Comparison of ENCODE assay signal across 13 cellular contexts in genomic region chr1:24987875-24988559, GRCh38. TPM values are rescaled to one million over a fixed set of nuclear protein-coding genes. Genes with fewer than 3 reads are reported as not detected.
DNase-seq lines count a peak whose midpoint lies in the region; ATAC-seq and TF ChIP-seq lines count a peak whose summit lies in the region.
"Had no signal": no experiment of that assay in that cellular context is flagged by ENCODE, and none has a peak within 500 bp of the region (broad histone marks: within the 10 kb centered on the region; RNA-seq: fewer than 3 reads in every experiment).

No MANE protein-coding gene starts in this region.

- H3K4me2 ChIP-seq in mammary epithelial cell (ENCODE audit: insufficient read depth, low read depth, low read length), result no peak overlapping the region

- no peaks in the 10 kb centered on the region for H4K20me1 ChIP-seq in mammary epithelial cell (ENCODE audit: insufficient read depth, low read length)

- no peaks in the 10 kb centered on the region for H3K27me3 Mint-ChIP-seq in activated naive CD4-positive, alpha-beta T cell treated with anti-CD3 and anti-CD28 coated beads, Interleukin-2, amount 10 ng/mL, durations not matched to agents 7 days and 5 days
- no peaks in the 10 kb centered on the region for H3K27me3 Mint-ChIP-seq in activated T-helper 17 cell treated with anti-CD3 and anti-CD28 coated beads, Interleukin-2, amount 50 U/mL, for 72 hours
- H3K27me3 Mint-ChIP-seq in stimulated activated naive B cell treated with anti-CD40 and anti-IgM and Interleukin-4, amounts not matched to agents 10 μg/mL and 1 μg/mL and 100 μg/mL, for 72 hours, result peaks cover 0 to 8% of the 10 kb centered on the region in 2 donors

- peak; percentile 42 for DNase-seq in activated naive CD4-positive, alpha-beta T cell treated with anti-CD3 and anti-CD28 coated beads, Interleukin-2, amount 10 ng/mL, durations not matched to agents 7 days and 5 days
- no peak for DNase-seq in activated naive CD4-positive, alpha-beta T cell treated with Interleukin-2 at 50 U/mL for 16 hours
- DNase-seq in stimulated activated naive B cell treated with anti-CD40 and anti-IgM and Interleukin-4, amounts not matched to agents 10 μg/mL and 1 μg/mL and 100 μg/mL, for 72 hours, result peak; percentile 51
- DNase-seq in iPS-NIHi7 (ENCODE audit: extremely low spot score), result no peak
- DNase-seq in UCSD-AML1 (lab: John Stamatoyannopoulos, UW; ENCODE audit: unreplicated experiment), result no peak
- no peak for DNase-seq in mammary epithelial cell
- DNase-seq: activated CD8-positive, alpha-beta memory T cell treated with anti-CD3 and anti-CD28 coated beads for 24 hours; left cardiac atrium; NCI-H1105; NCI-H748 treated with DMSO at 0.1 percent for 48 hours; SJCRH30 had no signal

- no peaks in the 10 kb centered on the region for H3K9me3 ChIP-seq in mammary epithelial cell (replicated peaks; ENCODE audit: insufficient read depth, low read length)

- in situ Hi-C loops in mammary epithelial cell (cut with MboI; ENCODE audit: low sequenced_read_pairs in 2 of 2), result no loop called here

- peaks cover 99% of the 10 kb centered on the region for H3K4me1 Mint-ChIP-seq in activated naive CD4-positive, alpha-beta T cell treated with anti-CD3 and anti-CD28 coated beads, Interleukin-2, amount 10 ng/mL, durations not matched to agents 7 days and 5 days
- peaks cover 70% of the 10 kb centered on the region for H3K4me1 Mint-ChIP-seq in activated T-helper 17 cell treated with anti-CD3 and anti-CD28 coated beads, Interleukin-2, amount 50 U/mL, for 72 hours
- peaks cover 49 to 56% of the 10 kb centered on the region in 2 donors for H3K4me1 Mint-ChIP-seq in stimulated activated naive B cell treated with anti-CD40 and anti-IgM and Interleukin-4, amounts not matched to agents 10 μg/mL and 1 μg/mL and 100 μg/mL, for 72 hours

- dilution Hi-C loops in mammary epithelial cell (cut with HindIII; ENCODE audit: low sequenced_read_pairs), result loop anchor here (5.0 to 10.0 kb wide), 3 partner anchors 54 to 104 kb away; no protein-coding TSS in a partner anchor

- TF ChIP-seq CTCF in mammary epithelial cell (conservative IDR thresholded peaks at IDR 0.05 in 1 of 2, IDR thresholded peaks at IDR 0.05 in 1 of 2; ENCODE audit: extremely low read depth in 1 of 2, insufficient read depth in 1 of 2, low read depth in 1 of 2, low read length in 2 of 2), result no peak

- no peaks in the 10 kb centered on the region for H3K9me3 Mint-ChIP-seq in activated naive CD4-positive, alpha-beta T cell treated with anti-CD3 and anti-CD28 coated beads, Interleukin-2, amount 10 ng/mL, durations not matched to agents 7 days and 5 days
- peaks cover 4% of the 10 kb centered on the region for H3K9me3 Mint-ChIP-seq in activated T-helper 17 cell treated with anti-CD3 and anti-CD28 coated beads, Interleukin-2, amount 50 U/mL, for 72 hours
- H3K9me3 Mint-ChIP-seq in stimulated activated naive B cell treated with anti-CD40 and anti-IgM and Interleukin-4, amounts not matched to agents 10 μg/mL and 1 μg/mL and 100 μg/mL, for 72 hours, result peaks cover 5 to 7% of the 10 kb centered on the region in 2 donors

- H3K36me3 ChIP-seq in mammary epithelial cell (ENCODE audit: insufficient read depth, low read length), result no peaks in the 10 kb centered on the region
- H3K36me3 ChIP-seq: SJCRH30 had no signal

- no peak overlapping the region for H2AFZ ChIP-seq in mammary epithelial cell (ENCODE audit: low read depth, low read length)

- H3K9ac ChIP-seq in mammary epithelial cell (ENCODE audit: insufficient read depth, low read length), result no peak overlapping the region

- H3K79me2 ChIP-seq in mammary epithelial cell (ENCODE audit: insufficient read depth, low read length), result no peaks in the 10 kb centered on the region

- no peak overlapping the region for H3K27ac ChIP-seq in mammary epithelial cell (ENCODE audit: insufficient read depth, low read depth, low read length)
- H3K27ac ChIP-seq: SJCRH30 had no signal

- 77% methylated on average over 5 of the region's 5 CpGs for WGBS in mammary epithelial cell (ENCODE audit: low coverage, missing lambda C conversion rate)

- H3K4me1 ChIP-seq in mammary epithelial cell (ENCODE audit: insufficient read depth, low read length), result no peaks in the 10 kb centered on the region
- H3K4me1 ChIP-seq: SJCRH30 had no signal

- CTCF ChIA-PET in activated naive CD4-positive, alpha-beta T cell treated with anti-CD3 and anti-CD28 coated beads, Interleukin-2, amount 10 ng/mL, durations not matched to agents 7 days and 5 days (lab: Charles Lee), result interaction anchor here (0.8 to 2.5 kb wide), 6 partner anchors 9 to 56 kb away, joined by 3 to 15 read pairs (median 4); no protein-coding TSS in a partner anchor
- CTCF ChIA-PET in mammary epithelial cell (lab: Charles Lee; ENCODE audit: low non-redundant PET), result no interaction called here

- no peak overlapping the region for H3K4me3 ChIP-seq in mammary epithelial cell (replicated peaks in 1 of 3; ENCODE audit: insufficient read depth in 1 of 3, low read depth in 2 of 3, low read length in 3 of 3)
- H3K4me3 ChIP-seq: SJCRH30 had no signal

- peak overlapping the region; percentile 56 for H3K27ac Mint-ChIP-seq in activated naive CD4-positive, alpha-beta T cell treated with anti-CD3 and anti-CD28 coated beads, Interleukin-2, amount 10 ng/mL, durations not matched to agents 7 days and 5 days
- peak overlapping the region; percentile 70 for H3K27ac Mint-ChIP-seq in activated T-helper 17 cell treated with anti-CD3 and anti-CD28 coated beads, Interleukin-2, amount 50 U/mL, for 72 hours
- peak overlapping the region; percentile 97 for H3K27ac Mint-ChIP-seq in stimulated activated naive B cell treated with anti-CD40 and anti-IgM and Interleukin-4, amounts not matched to agents 10 μg/mL and 1 μg/mL and 100 μg/mL, for 72 hours

- H3K27me3 ChIP-seq in mammary epithelial cell (ENCODE audit: insufficient read depth, low read length), result no peaks in the 10 kb centered on the region

- peaks cover 4% of the 10 kb centered on the region for H3K36me3 Mint-ChIP-seq in activated naive CD4-positive, alpha-beta T cell treated with anti-CD3 and anti-CD28 coated beads, Interleukin-2, amount 10 ng/mL, durations not matched to agents 7 days and 5 days
- no peaks in the 10 kb centered on the region for H3K36me3 Mint-ChIP-seq in activated T-helper 17 cell treated with anti-CD3 and anti-CD28 coated beads, Interleukin-2, amount 50 U/mL, for 72 hours (ENCODE audit: low read depth)
- H3K36me3 Mint-ChIP-seq in stimulated activated naive B cell treated with anti-CD40 and anti-IgM and Interleukin-4, amounts not matched to agents 10 μg/mL and 1 μg/mL and 100 μg/mL, for 72 hours, result peaks cover 4 to 5% of the 10 kb centered on the region in 2 donors

- no TSS peak for BruUV-seq in mammary epithelial cell (replicated peaks; lab: Mats Ljungman, UMichigan)

- no peak overlapping the region for H3K4me3 Mint-ChIP-seq in activated naive CD4-positive, alpha-beta T cell treated with anti-CD3 and anti-CD28 coated beads, Interleukin-2, amount 10 ng/mL, durations not matched to agents 7 days and 5 days
- H3K4me3 Mint-ChIP-seq in activated T-helper 17 cell treated with anti-CD3 and anti-CD28 coated beads, Interleukin-2, amount 50 U/mL, for 72 hours, result peak overlapping the region; percentile 63
- peak overlapping the region; percentile 62 to 70 for H3K4me3 Mint-ChIP-seq in stimulated activated naive B cell treated with anti-CD40 and anti-IgM and Interleukin-4, amounts not matched to agents 10 μg/mL and 1 μg/mL and 100 μg/mL, for 72 hours

- intact Hi-C loops in mammary epithelial cell (cut with micrococcal nuclease), result no loop called here

- ATAC-seq in HG02610 (IDR thresholded peaks at IDR 0.05; ENCODE audit: unreplicated experiment), result peak; percentile 83
- ATAC-seq in activated T-helper 17 cell treated with anti-CD3 and anti-CD28 coated beads, Interleukin-2, amount 50 U/mL, for 72 hours (replicated peaks), result peak; percentile 37
- peak; percentile 95 to 96 for ATAC-seq in stimulated activated naive B cell treated with anti-CD40 and anti-IgM and Interleukin-4, amounts not matched to agents 10 μg/mL and 1 μg/mL and 100 μg/mL, for 72 hours (replicated peaks)
- ATAC-seq: left cardiac atrium had no signal

RNA-seq across cellular contexts. Expression of gene RUNX3, which starts 57.9 kb away (rescaled TPM):
- 100 to 1,000 TPM; 116 to 145 TPM for total RNA-seq in activated T-helper 17 cell treated with anti-CD3 and anti-CD28 coated beads, Interleukin-2, amount 50 U/mL, for 72 hours
- total RNA-seq in mammary epithelial cell, result 1 to 10 TPM in 1 of 2 donors, under 1 TPM in 1; 0.42 to 2.8 TPM
- 0.59 TPM for polyA plus RNA-seq in mammary epithelial cell
- polyA minus RNA-seq in mammary epithelial cell, result 2.0 TPM

Comparison
In these comparisons a context has a peak if more than half of its experiments do, and no peak if none do; other contexts are left out.
1. DNase-seq: peak in activated naive CD4-positive, alpha-beta T cell treated with anti-CD3 and anti-CD28 coated beads, Interleukin-2, amount 10 ng/mL, durations not matched to agents 7 days and 5 days (single experiment) and stimulated activated naive B cell treated with anti-CD40 and anti-IgM and Interleukin-4, amounts not matched to agents 10 μg/mL and 1 μg/mL and 100 μg/mL, for 72 hours (single experiment); none in activated naive CD4-positive, alpha-beta T cell treated with Interleukin-2 at 50 U/mL for 16 hours (single experiment), iPS-NIHi7 (single experiment), UCSD-AML1 (single experiment) and mammary epithelial cell (single experiment).
2. ATAC-seq: peak in every context shown above with its lines; median percentile 96 in stimulated activated naive B cell treated with anti-CD40 and anti-IgM and Interleukin-4, amounts not matched to agents 10 μg/mL and 1 μg/mL and 100 μg/mL, for 72 hours; 83 in HG02610; 37 in activated T-helper 17 cell treated with anti-CD3 and anti-CD28 coated beads, Interleukin-2, amount 50 U/mL, for 72 hours.
3. RNA of gene RUNX3, which starts 57.9 kb away (total RNA-seq): 116 to 145 TPM in activated T-helper 17 cell treated with anti-CD3 and anti-CD28 coated beads, Interleukin-2, amount 50 U/mL, for 72 hours; 0.42 to 2.8 TPM in mammary epithelial cell; every median in the first group is over 10 times any median in the second.
4. Peak in every context shown above with its lines, with median percentiles within 50 percentile points of each other: H3K27ac Mint-ChIP-seq.